8 cellular contexts compared by ENCODE assay signal in the genomic region with DNA sequence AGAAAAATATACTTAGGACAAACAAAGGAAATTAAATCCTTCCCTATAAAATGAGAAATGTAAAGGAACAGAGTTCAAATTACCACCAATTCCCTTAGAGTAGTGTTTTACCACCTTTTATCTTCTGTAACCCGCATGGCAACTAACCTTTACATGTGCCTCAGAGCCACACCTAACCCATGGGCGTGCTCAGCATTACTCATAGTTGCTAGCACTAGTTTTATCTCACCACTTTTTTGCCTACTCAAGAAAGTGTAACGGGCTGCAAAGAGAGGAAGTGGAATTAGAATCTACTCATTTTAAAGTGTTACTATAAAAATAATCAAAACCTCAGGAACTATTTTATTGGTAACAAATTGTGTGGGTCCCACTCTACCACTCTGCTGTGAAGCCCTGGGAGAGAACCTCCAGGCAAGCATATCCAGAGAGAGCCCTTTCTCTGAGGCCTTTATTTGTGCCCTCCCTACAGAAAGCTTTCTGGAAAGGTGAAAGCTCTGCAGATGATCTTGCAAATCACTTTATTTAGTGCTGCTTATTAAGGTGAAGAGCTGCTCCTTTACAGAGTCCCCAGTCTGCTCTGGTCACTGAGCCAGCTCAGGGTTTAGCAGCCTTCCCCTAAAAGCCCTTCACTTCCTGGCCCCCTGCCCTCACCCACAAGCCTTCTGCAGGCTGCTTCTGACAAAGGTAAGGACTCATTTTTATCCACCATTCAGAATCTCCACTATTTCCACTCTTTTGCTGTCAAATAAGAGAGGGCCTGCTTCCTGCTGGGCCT.
A peak's percentile ranks its signal among the peaks of the same experiment; 100 is the strongest.
DNase-seq lines count a peak whose midpoint lies in the region; ATAC-seq, FAIRE-seq and TF ChIP-seq lines count a peak whose summit lies in the region.

No MANE protein-coding gene starts in this region.

- ATAC-seq in GM18499 (IDR thresholded peaks at IDR 0.05; ENCODE audit: insufficient read depth, unreplicated experiment) (peak; percentile 67), HG02678 (IDR thresholded peaks at IDR 0.05; ENCODE audit: unreplicated experiment) (peak; percentile 65), GM12878 (peak; percentile 96), GM19455 (IDR thresholded peaks at IDR 0.05; ENCODE audit: unreplicated experiment) (no peak)

- no peaks in the 10 kb centered on the region for H3K36me3 ChIP-seq in GM12878 (ENCODE audit: control insufficient read depth in 2 of 2, insufficient read depth in 2 of 2, low read length in 1 of 2)

- H3K79me2 ChIP-seq in GM12878 (ENCODE audit: control insufficient read depth, insufficient read depth, low read length): no peaks in the 10 kb centered on the region

- H3K4me1 ChIP-seq in GM12878 (ENCODE audit: control insufficient read depth, insufficient read depth, low read length): peaks cover 5% of the 10 kb centered on the region

- intact Hi-C loops in GM12878 (cut with micrococcal nuclease; ENCODE audit: unreplicated experiment): no loop called here

- no peak overlapping the region for H3K9ac ChIP-seq in GM12878 (ENCODE audit: control insufficient read depth, insufficient read depth, low read length)

- TF ChIP-seq POLR2A in GM12878 (IDR thresholded peaks at IDR 0.05; ENCODE audit: low read depth, low read length): no peak

- no peak for FAIRE-seq in GM12878 (lab: Jason Lieb, UNC)
- FAIRE-seq in HTR-8/SVneo (lab: Jason Lieb, UNC): no peak

- WGBS in GM12878 (ENCODE audit: insufficient coverage, insufficient replicate concordance, low lambda C conversion rate, missing lambda C conversion rate): 18% methylated on average over 3 of the region's 3 CpGs

- in situ Hi-C loops in GM12878 (cut with MboI): no loop called here

- H3K27me3 ChIP-seq in GM12878 (replicated peaks in 1 of 2; ENCODE audit: control insufficient read depth in 2 of 2, insufficient read depth in 2 of 2, low read length in 1 of 2): no peaks in the 10 kb centered on the region

- RAD21 ChIA-PET in GM12878 (lab: Charles Lee; ENCODE audit: unreplicated experiment): no interaction called here

- TF ChIP-seq EP300 in GM12878 (IDR thresholded peaks at IDR 0.05; ENCODE audit: borderline replicate concordance in 1 of 2, control insufficient read depth in 1 of 2, low read depth in 2 of 2, low read length in 2 of 2): no peak

- no peak overlapping the region for H3K4me3 ChIP-seq in GM12878

- no peak for TF ChIP-seq RAD21 in GM12878 (IDR thresholded peaks at IDR 0.05; ENCODE audit: insufficient read depth, low read depth, low read length)

- SMC1A ChIA-PET in GM12878 (lab: Charles Lee; ENCODE audit: uncharacterized antibody, unreplicated experiment): interaction anchor here (0.7 to 1.5 kb wide), 4 partner anchors 12 to 76 kb away, joined by 3 to 4 read pairs (median 4); no protein-coding TSS in a partner anchor

- H3K4me2 ChIP-seq in GM12878 (ENCODE audit: control insufficient read depth, insufficient read depth): no peak overlapping the region

- BruUV-seq in GM12878 (replicated peaks; lab: Mats Ljungman, UMichigan): no TSS peak

- no peaks in the 10 kb centered on the region; the same call in 2 of the 3 replicates for H3K9me3 ChIP-seq in GM12878 (replicated peaks; ENCODE audit: control insufficient read depth, insufficient read depth, low read length)

- TF ChIP-seq CTCF in GM12878 (IDR thresholded peaks at IDR 0.05 in 2 of 3, conservative IDR thresholded peaks at IDR 0.05 in 1 of 3; ENCODE audit: control insufficient read depth in 2 of 3, extremely low read depth in 1 of 3, insufficient read depth in 1 of 3, low read depth in 3 of 3, low read length in 3 of 3): no peak

- POLR2A ChIA-PET in GM12878 (lab: Charles Lee): interaction anchor here (0.7 kb wide), 1 partner anchor 70 kb away, joined by 3 read pairs; no protein-coding TSS in a partner anchor

- no peak overlapping the region for H3K27ac ChIP-seq in GM12878 (ENCODE audit: control insufficient read depth, insufficient read depth)

- DNase-seq in T-helper 1 cell (peak in 3 of 5 donors; percentile 15 to 77 (median 25)), GM12878 (ENCODE audit: low read depth, low spot score) (no peak), iPS-NIHi7 (ENCODE audit: extremely low spot score) (no peak), HTR-8/SVneo (ENCODE audit: insufficient read length, low spot score) (no peak)
- peak; percentile 12 to 34 for DNase-seq in stimulated activated CD4-positive, alpha-beta T cell treated with anti-CD3 and anti-CD28 coated beads, Interleukin-4, amount 100 ng/mL, for 48 hours (ENCODE audit: low read depth in 2 of 2)

- no peak overlapping the region for H2AFZ ChIP-seq in GM12878 (ENCODE audit: control insufficient read depth, low read depth, low read length)

- H4K20me1 ChIP-seq in GM12878 (ENCODE audit: control insufficient read depth, insufficient read depth): no peaks in the 10 kb centered on the region

- CTCF ChIA-PET in GM12878 (lab: Yijun Ruan, JAX): interaction anchor here (1.1 to 1.4 kb wide), 2 partner anchors 41 to 59 kb away, joined by 3 read pairs; no protein-coding TSS in a partner anchor

TF ChIP-seq in GM12878, 131 proteins besides CTCF, POLR2A, EP300 and RAD21:
- peak in 1 of 2 experiments; percentile 14; a peak in 1 of 4 replicates for TF ChIP-seq BHLHE40 (IDR thresholded peaks at IDR 0.05; ENCODE audit: borderline replicate concordance in 1 of 2, low read depth in 2 of 2, low read length in 1 of 2)
- TF ChIP-seq MEF2B (IDR thresholded peaks at IDR 0.05; ENCODE audit: partially characterized antibody, poor library complexity, severe bottlenecking): no peak
- TF ChIP-seq MLLT1 (IDR thresholded peaks at IDR 0.05): no peak
- no peak for TF ChIP-seq YBX1 (IDR thresholded peaks at IDR 0.05)
- TF ChIP-seq CEBPB (IDR thresholded peaks at IDR 0.05; ENCODE audit: borderline replicate concordance in 1 of 2, low read depth in 2 of 2, low read length in 2 of 2): no peak
- no peak for TF ChIP-seq PAX5 (IDR thresholded peaks at IDR 0.05; ENCODE audit: borderline replicate concordance, low read depth, low read length)
- peak; percentile 75 for TF ChIP-seq SPI1 (IDR thresholded peaks at IDR 0.05; ENCODE audit: borderline replicate concordance, insufficient read depth, low read depth, low read length)
- TF ChIP-seq ZNF622 (IDR thresholded peaks at IDR 0.05): no peak
- no peak for TF ChIP-seq SMAD1 (IDR thresholded peaks at IDR 0.05; ENCODE audit: low read depth, partially characterized antibody)

Comparison
In these comparisons a context has a peak if more than half of its experiments do, and no peak if none do; other contexts are left out.
1. DNase-seq: peak in T-helper 1 cell (3 of 5) and stimulated activated CD4-positive, alpha-beta T cell treated with anti-CD3 and anti-CD28 coated beads, Interleukin-4, amount 100 ng/mL, for 48 hours (2 of 2); none in GM12878 (single experiment), iPS-NIHi7 (single experiment) and HTR-8/SVneo (single experiment).